ENCODE assay signal across 10 cellular contexts in the genomic region with DNA sequence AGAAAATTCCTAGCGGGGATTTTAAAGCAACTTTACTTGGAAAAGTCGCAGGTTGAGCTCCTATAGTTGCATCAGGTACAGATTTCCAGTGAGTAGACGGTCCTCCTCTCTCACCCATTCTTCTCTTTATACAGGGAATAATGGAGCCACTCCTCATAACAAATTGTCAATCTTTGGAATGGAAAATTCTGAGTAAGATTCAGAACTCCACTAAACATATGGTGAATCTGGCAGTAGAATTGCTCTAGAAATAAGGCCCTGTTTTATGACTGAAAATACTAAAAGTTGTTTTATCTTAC. TPM values are rescaled to one million over a fixed set of nuclear protein-coding genes. Genes with fewer than 3 reads are reported as not detected.
A peak's percentile ranks its signal among the peaks of the same experiment; 100 is the strongest.
DNase-seq lines count a peak whose midpoint lies in the region; ATAC-seq and TF ChIP-seq lines count a peak whose summit lies in the region.
"Had no signal": no experiment of that assay in that cellular context is flagged by ENCODE, and none has a peak within 500 bp of the region (broad histone marks: within the 10 kb centered on the region; RNA-seq: fewer than 3 reads in every experiment).

No MANE protein-coding gene starts in this region.

- BruUV-seq in Caco-2 (replicated peaks; lab: Mats Ljungman, UMichigan) = no TSS peak
- no TSS peak for BruUV-seq in PC-3 (replicated peaks; lab: Mats Ljungman, UMichigan)

- H3K36me3 ChIP-seq in Caco-2 (ENCODE audit: control insufficient read depth, insufficient read depth, low read length) (no peaks in the 10 kb centered on the region), PC-3 (ENCODE audit: low read depth, low read length) (no peaks in the 10 kb centered on the region), neuron (ENCODE audit: insufficient read depth, low read length) (no peaks in the 10 kb centered on the region), transverse colon (no peaks in the 10 kb centered on the region)
- H3K36me3 ChIP-seq: left lung had no signal

- TF ChIP-seq CTCF in Caco-2 (IDR thresholded peaks at IDR 0.05; ENCODE audit: insufficient read depth in 1 of 2, low read depth in 1 of 2, low read length in 1 of 2, severe bottlenecking in 1 of 2, unreplicated experiment in 1 of 2) (no peak), PC-3 (conservative IDR thresholded peaks at IDR 0.05; ENCODE audit: low read depth, low read length) (no peak), dorsolateral prefrontal cortex (IDR thresholded peaks at IDR 0.05 in 54 of 56, conservative IDR thresholded peaks at IDR 0.05 in 2 of 56; ENCODE audit: low read depth in 1 of 56, partially characterized antibody in 56 of 56) (peak in 7 of 56 donors; percentile 0 to 20 (median 14)), transverse colon (IDR thresholded peaks at IDR 0.05) (no peak)

- peaks cover 14% of the 10 kb centered on the region; the same call in 1 of the 2 replicates for H3K79me2 ChIP-seq in PC-3 (ENCODE audit: low read length)

- H3K4me3 Mint-ChIP-seq in Caco-2 (ENCODE audit: unreplicated experiment) = peak overlapping the region; percentile 49

- CTCF ChIA-PET in Caco-2 (lab: Charles Lee) = interaction anchor here (0.7 kb wide), 1 partner anchor 40 kb away, joined by 3 read pairs; no protein-coding TSS in a partner anchor
- CTCF ChIA-PET in PC-3 (lab: Charles Lee) = interaction anchor here (0.6 to 1.1 kb wide), 4 partner anchors 34 to 866 kb away, joined by 4 to 10 read pairs (median 4); no protein-coding TSS in a partner anchor

- TF ChIP-seq EP300 in transverse colon (IDR thresholded peaks at IDR 0.05; ENCODE audit: low read depth) = no peak

- in situ Hi-C loops in transverse colon (cut with MboI; ENCODE audit: low pct_ligation_motif_present in 1 of 4, low pct_unique_long_range_greater_than_20kb in 1 of 4, low sequenced_read_pairs in 3 of 4) = no loop called here

- no peaks in the 10 kb centered on the region for H3K9me2 ChIP-seq in PC-3 (replicated peaks; ENCODE audit: low read length)

- no peaks in the 10 kb centered on the region for H3F3A ChIP-seq in PC-3 (ENCODE audit: low read length, unreplicated experiment)

- no peaks in the 10 kb centered on the region for H3K9me3 ChIP-seq in Caco-2
- H3K9me3 ChIP-seq in PC-3 (ENCODE audit: low read length) = no peaks in the 10 kb centered on the region
- no peaks in the 10 kb centered on the region for H3K9me3 ChIP-seq in neuron (ENCODE audit: low read length)
- H3K9me3 ChIP-seq in transverse colon = no peaks in the 10 kb centered on the region
- H3K9me3 ChIP-seq: left lung had no signal

- no peaks in the 10 kb centered on the region for H3K36me3 Mint-ChIP-seq in Caco-2 (ENCODE audit: insufficient read depth, unreplicated experiment)

- DNase-seq in Caco-2 (no peak), PC-3 (no peak), dorsolateral prefrontal cortex (no peak), NCI-H774 (lab: John Stamatoyannopoulos, UW) (no peak), NCI-H2196 treated with DMSO at 0.1 percent for 48 hours (lab: John Stamatoyannopoulos, UW; ENCODE audit: unreplicated experiment) (no peak), transverse colon (no peak)
- DNase-seq: left lung, T-helper 9 cell had no signal

- ATAC-seq in PC-3 (no peak), GM21786 (IDR thresholded peaks at IDR 0.05; ENCODE audit: unreplicated experiment) (no peak)

- peak overlapping the region; percentile 92 for H3K4me2 ChIP-seq in PC-3 (ENCODE audit: low read length)

- peaks cover 5% of the 10 kb centered on the region for H3K27me3 Mint-ChIP-seq in Caco-2 (ENCODE audit: insufficient read depth, unreplicated experiment)

- H2AFZ ChIP-seq in PC-3 (ENCODE audit: low read length) (peak overlapping the region; percentile 34; the same call in 1 of the 2 replicates), neuron (ENCODE audit: low read depth, low read length) (no peak overlapping the region)

- H3K27me3 ChIP-seq in Caco-2 (replicated peaks; ENCODE audit: control insufficient read depth, insufficient read depth, low read length) (no peaks in the 10 kb centered on the region), PC-3 (ENCODE audit: low read length) (no peaks in the 10 kb centered on the region), dorsolateral prefrontal cortex (peaks cover 0 to 24% (median 0%) of the 10 kb centered on the region in 45 donors), neuron (ENCODE audit: insufficient read depth, low read length) (peaks cover 5% of the 10 kb centered on the region), transverse colon (peaks cover 75% of the 10 kb centered on the region)

- H3K9ac ChIP-seq in PC-3 (ENCODE audit: low read length) = no peak overlapping the region

- POLR2A ChIA-PET in Caco-2 (lab: Charles Lee) = no interaction called here
- POLR2A ChIA-PET in PC-3 (lab: Charles Lee; ENCODE audit: unreplicated experiment) = interaction anchor here (0.7 kb wide), 1 partner anchor 114 kb away, joined by 3 read pairs; no protein-coding TSS in a partner anchor

- H3K4me1 ChIP-seq in Caco-2 (no peaks in the 10 kb centered on the region), PC-3 (ENCODE audit: insufficient read depth, low read length) (peaks cover 36% of the 10 kb centered on the region), neuron (ENCODE audit: insufficient read depth, low read length) (peaks cover 22% of the 10 kb centered on the region), transverse colon (peaks cover 0 to 26% (median 14%) of the 10 kb centered on the region in 4 donors)

- no peaks in the 10 kb centered on the region for H3K4me1 Mint-ChIP-seq in Caco-2 (ENCODE audit: low read depth, unreplicated experiment)

- H3K9me3 Mint-ChIP-seq in Caco-2 (ENCODE audit: unreplicated experiment) = no peaks in the 10 kb centered on the region

- H3K4me3 ChIP-seq in Caco-2 (ENCODE audit: low read depth, low read length) (no peak overlapping the region), PC-3 (ENCODE audit: low read length) (peak overlapping the region; percentile 80), dorsolateral prefrontal cortex (peak overlapping the region in 48 of 59 donors; percentile 52 to 84 (median 68)), neuron (ENCODE audit: low read length) (peak overlapping the region; percentile 87), transverse colon (no peak overlapping the region)

- H4K20me1 ChIP-seq in PC-3 (ENCODE audit: low read length) = no peaks in the 10 kb centered on the region

- no peak overlapping the region for H3K27ac Mint-ChIP-seq in Caco-2 (ENCODE audit: unreplicated experiment)

- intact Hi-C loops in Caco-2 (cut with micrococcal nuclease; ENCODE audit: unreplicated experiment) (no loop called here), PC-3 (cut with micrococcal nuclease) (loop anchor here (1.0 to 5.0 kb wide), 5 partner anchors 185 to 1015 kb away; no protein-coding TSS in a partner anchor), dorsolateral prefrontal cortex (cut with DNase I) (no loop called here), transverse colon (cut with DNase I; ENCODE audit: low total_unique reads) (loop anchor here (5.0 kb wide), 1 partner anchor 85 kb away; the partner anchor contains the start of gene PRMT6)

- H3K27ac ChIP-seq in PC-3 (ENCODE audit: low read length) (no peak overlapping the region), dorsolateral prefrontal cortex (peak overlapping the region in 1 of 59 donors; percentile 58), transverse colon (no peak overlapping the region)

- 0% methylated on average over 3 of the region's 3 CpGs for WGBS in transverse colon (ENCODE audit: low coverage in 1 of 2), 2 donors

- TF ChIP-seq POLR2A in transverse colon (IDR thresholded peaks at IDR 0.05) = no peak

RNA-seq across cellular contexts. Expression of gene NTNG1, which starts 1.5 kb away (rescaled TPM):
- total RNA-seq in Caco-2 (2022) (not detected in 2 replicates), PC-3 (2014; rRNA removed) (6.7 and 6.8 TPM in 2 replicates), dorsolateral prefrontal cortex (10 to 100 TPM in 115 of 120 experiments, 1 to 10 TPM in 5; 8.1 to 35.5 (median 16.6) TPM), transverse colon (1 to 10 TPM in 3 of 4 donors, not detected in 1; 1.8 to 6.4 (median 3.5) TPM)

Comparison
In these comparisons a context has a peak if more than half of its experiments do, and no peak if none do; other contexts are left out.
1. H3K4me3 ChIP-seq: peak in PC-3 (single experiment), dorsolateral prefrontal cortex (48 of 59) and neuron (single experiment); none in Caco-2 (single experiment) and transverse colon (0 of 4).
2. intact Hi-C loops: an anchor here in PC-3 (1.0 to 5.0 kb wide) and transverse colon (5.0 kb wide); none called in Caco-2 and dorsolateral prefrontal cortex.